Comparison of ENCODE assay signal across 35 cellular contexts in genomic region chr3:62024882-62025281, GRCh38.
"Had no signal": no experiment of that assay in that cellular context is flagged by ENCODE, and none has a peak within 500 bp of the region (broad histone marks: within the 10 kb centered on the region; RNA-seq: fewer than 3 reads in every experiment).

No MANE protein-coding gene starts in this region.

- H3K4me1 ChIP-seq: adrenal gland, body of pancreas, breast epithelium had no signal

- H3K4me3 ChIP-seq: adrenal gland, body of pancreas, breast epithelium had no signal

- H3K27me3 Mint-ChIP-seq: activated B cell treated with CpG ODN at 0.5 μM for 24 hours; activated CD4-positive, alpha-beta memory T cell treated with anti-CD3 and anti-CD28 coated beads for 36 hours; activated CD4-positive, alpha-beta T cell treated with anti-CD3 and anti-CD28 coated beads, Interleukin-2, amount 10 ng/mL, durations not matched to agents 24 days and 14 days; activated CD8-positive, alpha-beta T cell treated with anti-CD3 and anti-CD28 coated beads for 36 hours; activated T-helper 17 cell treated with anti-CD3 and anti-CD28 coated beads, Interleukin-2, amount 50 U/mL, for 72 hours had no signal

- DNase-seq: activated B cell treated with CpG ODN at 0.5 μM for 24 hours; activated CD4-positive, alpha-beta memory T cell treated with anti-CD3 and anti-CD28 coated beads for 36 hours; activated CD4-positive, alpha-beta T cell treated with anti-CD3 and anti-CD28 coated beads for 4 hours; activated CD4-positive, alpha-beta T cell treated with anti-CD3 and anti-CD28 coated beads, Interleukin-2, amount 10 ng/mL, durations not matched to agents 24 days and 14 days; activated CD4-positive, alpha-beta T cell treated with anti-CD3 and anti-CD28 coated beads, Interleukin-2, amount 50 U/mL, for 1 hour; activated CD4-positive, alpha-beta T cell treated with anti-CD3 and anti-CD28 coated beads, Interleukin-2, amount 50 U/mL, for 4 hours; activated CD4-positive, CD25-positive, alpha-beta regulatory T cell treated with anti-CD3 and anti-CD28 coated beads, Interleukin-2, amount 50 U/mL, for 72 hours; activated CD8-positive, alpha-beta memory T cell treated with anti-CD3 and anti-CD28 coated beads, Interleukin-2, amount 50 U/mL, for 4 hours; activated CD8-positive, alpha-beta T cell treated with anti-CD3 and anti-CD28 coated beads for 36 hours; activated effector memory CD4-positive, alpha-beta T cell treated with anti-CD3 and anti-CD28 coated beads, Interleukin-2, amount 50 U/mL, for 16 hours; activated gamma-delta T cell treated with Interleukin-2 at 50 U/mL for 16 hours; activated naive CD4-positive, alpha-beta T cell; activated naive CD4-positive, alpha-beta T cell treated with anti-CD3 and anti-CD28 coated beads for 36 hours; activated naive CD4-positive, alpha-beta T cell treated with anti-CD3 and anti-CD28 coated beads, Interleukin-2, amount 50 U/mL, for 16 hours; activated naive CD8-positive, alpha-beta T cell treated with anti-CD3 and anti-CD28 coated beads for 36 hours; activated T-cell treated with anti-CD3 and anti-CD28 coated beads for 4 hours; activated T-cell treated with anti-CD3 and anti-CD28 coated beads, Interleukin-2, amount 50 U/mL, for 1 hour; activated T-cell treated with anti-CD3 and anti-CD28 coated beads, Interleukin-2, amount 50 U/mL, for 4 hours; activated T-cell treated with anti-CD3 and anti-CD28 coated beads, Interleukin-2, amount 50 U/mL, for 72 hours; adrenal gland; amniotic stem cell; aorta; body of pancreas; brain microvascular endothelial cell; central memory CD4-positive, alpha-beta T cell; T-helper 1 cell; T-helper 2 cell; T-helper 9 cell had no signal

- H3K9me3 Mint-ChIP-seq: activated B cell treated with CpG ODN at 0.5 μM for 24 hours; activated CD4-positive, alpha-beta memory T cell treated with anti-CD3 and anti-CD28 coated beads for 36 hours; activated CD4-positive, alpha-beta T cell treated with anti-CD3 and anti-CD28 coated beads, Interleukin-2, amount 10 ng/mL, durations not matched to agents 24 days and 14 days; activated CD8-positive, alpha-beta T cell treated with anti-CD3 and anti-CD28 coated beads for 36 hours; activated naive CD4-positive, alpha-beta T cell treated with anti-CD3 and anti-CD28 coated beads for 36 hours; activated naive CD4-positive, alpha-beta T cell treated with anti-CD3 and anti-CD28 coated beads, Interleukin-2, amount 50 U/mL, for 72 hours; activated naive CD8-positive, alpha-beta T cell treated with anti-CD3 and anti-CD28 coated beads for 36 hours; activated T-cell treated with anti-CD3 and anti-CD28 coated beads, Interleukin-2, amount 50 U/mL, for 4 hours; activated T-cell treated with anti-CD3 and anti-CD28 coated beads, Interleukin-2, amount 50 U/mL, for 72 hours; activated T-helper 1 cell treated with anti-CD3 and anti-CD28 coated beads, Interleukin-12 subunit alpha, Interleukin-12 subunit beta, Interleukin-2, Interleukin-4 antibody, amounts not matched to agents 30 ng/mL and 10 ng/mL and 1 ng/mL, durations not matched to agents 14 hours and 24 hours and 36 hours; activated T-helper 17 cell treated with anti-CD3 and anti-CD28 coated beads, Interleukin-2, amount 50 U/mL, for 72 hours; T-helper 1 cell treated with Interleukin-12 subunit alpha and Interleukin-12 subunit beta and Interleukin-4 antibody, amounts not matched to agents 30 μg/mL and 1 μg/mL, for 36 hours; T-helper 2 cell treated with Interferon-gamma antibody and Interleukin-4, amounts not matched to agents 5 μg/mL and 100 μg/mL, for 36 hours had no signal

- H3K36me3 Mint-ChIP-seq: activated CD4-positive, alpha-beta memory T cell treated with anti-CD3 and anti-CD28 coated beads for 36 hours; activated naive CD4-positive, alpha-beta T cell treated with anti-CD3 and anti-CD28 coated beads, Interleukin-2, amount 50 U/mL, for 72 hours; activated naive CD8-positive, alpha-beta T cell treated with anti-CD3 and anti-CD28 coated beads for 36 hours had no signal

- H3K27ac ChIP-seq: adrenal gland, body of pancreas, brain microvascular endothelial cell, breast epithelium, VCaP had no signal

- H3K27me3 ChIP-seq: adrenal gland, body of pancreas, brain microvascular endothelial cell, breast epithelium had no signal

- H3K9me3 ChIP-seq: adrenal gland, breast epithelium had no signal

- H3K36me3 ChIP-seq: adrenal gland, brain microvascular endothelial cell, breast epithelium had no signal

- ATAC-seq: activated CD8-positive, alpha-beta T cell treated with anti-CD3 and anti-CD28 coated beads for 36 hours; activated naive CD4-positive, alpha-beta T cell treated with anti-CD3 and anti-CD28 coated beads, Interleukin-2, amount 50 U/mL, for 72 hours; activated T-cell treated with anti-CD3 and anti-CD28 coated beads, Interleukin-2, amount 50 U/mL, for 4 hours; activated T-cell treated with anti-CD3 and anti-CD28 coated beads, Interleukin-2, amount 50 U/mL, for 72 hours; activated T-helper 17 cell treated with anti-CD3 and anti-CD28 coated beads, Interleukin-2, amount 50 U/mL, for 72 hours; body of pancreas had no signal

- H3K27ac Mint-ChIP-seq: activated B cell treated with CpG ODN at 0.5 μM for 24 hours; activated CD4-positive, alpha-beta memory T cell treated with anti-CD3 and anti-CD28 coated beads for 36 hours; activated CD4-positive, alpha-beta T cell treated with anti-CD3 and anti-CD28 coated beads, Interleukin-2, amount 10 ng/mL, durations not matched to agents 24 days and 14 days; activated CD8-positive, alpha-beta T cell treated with anti-CD3 and anti-CD28 coated beads for 36 hours; activated naive CD4-positive, alpha-beta T cell treated with anti-CD3 and anti-CD28 coated beads for 36 hours; activated naive CD4-positive, alpha-beta T cell treated with anti-CD3 and anti-CD28 coated beads, Interleukin-2, amount 50 U/mL, for 72 hours; activated naive CD8-positive, alpha-beta T cell treated with anti-CD3 and anti-CD28 coated beads for 36 hours; activated T-cell treated with anti-CD3 and anti-CD28 coated beads, Interleukin-2, amount 50 U/mL, for 72 hours; activated T-helper 1 cell treated with anti-CD3 and anti-CD28 coated beads, Interleukin-12 subunit alpha, Interleukin-12 subunit beta, Interleukin-2, Interleukin-4 antibody, amounts not matched to agents 30 ng/mL and 10 ng/mL and 1 ng/mL, durations not matched to agents 14 hours and 24 hours and 36 hours; activated T-helper 17 cell treated with anti-CD3 and anti-CD28 coated beads, Interleukin-2, amount 50 U/mL, for 72 hours; T-helper 1 cell treated with Interleukin-12 subunit alpha and Interleukin-12 subunit beta and Interleukin-4 antibody, amounts not matched to agents 30 μg/mL and 1 μg/mL, for 36 hours; T-helper 2 cell treated with Interferon-gamma antibody and Interleukin-4, amounts not matched to agents 5 μg/mL and 100 μg/mL, for 36 hours had no signal

- H3K4me3 Mint-ChIP-seq: activated B cell treated with CpG ODN at 0.5 μM for 24 hours; activated CD4-positive, alpha-beta memory T cell treated with anti-CD3 and anti-CD28 coated beads for 36 hours; activated CD4-positive, alpha-beta T cell treated with anti-CD3 and anti-CD28 coated beads, Interleukin-2, amount 10 ng/mL, durations not matched to agents 24 days and 14 days; activated CD8-positive, alpha-beta T cell treated with anti-CD3 and anti-CD28 coated beads for 36 hours; activated naive CD4-positive, alpha-beta T cell treated with anti-CD3 and anti-CD28 coated beads for 36 hours; activated naive CD8-positive, alpha-beta T cell treated with anti-CD3 and anti-CD28 coated beads for 36 hours; activated T-cell treated with anti-CD3 and anti-CD28 coated beads, Interleukin-2, amount 50 U/mL, for 4 hours; activated T-cell treated with anti-CD3 and anti-CD28 coated beads, Interleukin-2, amount 50 U/mL, for 72 hours; activated T-helper 1 cell treated with anti-CD3 and anti-CD28 coated beads, Interleukin-12 subunit alpha, Interleukin-12 subunit beta, Interleukin-2, Interleukin-4 antibody, amounts not matched to agents 30 ng/mL and 10 ng/mL and 1 ng/mL, durations not matched to agents 14 hours and 24 hours and 36 hours; activated T-helper 17 cell treated with anti-CD3 and anti-CD28 coated beads, Interleukin-2, amount 50 U/mL, for 72 hours; T-helper 1 cell treated with Interleukin-12 subunit alpha and Interleukin-12 subunit beta and Interleukin-4 antibody, amounts not matched to agents 30 μg/mL and 1 μg/mL, for 36 hours; T-helper 2 cell treated with Interferon-gamma antibody and Interleukin-4, amounts not matched to agents 5 μg/mL and 100 μg/mL, for 36 hours had no signal

- H3K4me1 Mint-ChIP-seq: activated B cell treated with CpG ODN at 0.5 μM for 24 hours; activated CD4-positive, alpha-beta T cell treated with anti-CD3 and anti-CD28 coated beads, Interleukin-2, amount 10 ng/mL, durations not matched to agents 24 days and 14 days; activated naive CD8-positive, alpha-beta T cell treated with anti-CD3 and anti-CD28 coated beads for 36 hours; activated T-helper 17 cell treated with anti-CD3 and anti-CD28 coated beads, Interleukin-2, amount 50 U/mL, for 72 hours had no signal
